In genomic region chr16:82638095-82638798, GRCh38 we compare ENCODE assay signal across 12 cellular contexts. TPM values are rescaled to one million over a fixed set of nuclear protein-coding genes. Genes with fewer than 3 reads are reported as not detected.
DNase-seq lines count a peak whose midpoint lies in the region; ATAC-seq, FAIRE-seq and TF ChIP-seq lines count a peak whose summit lies in the region.
"Had no signal": no experiment of that assay in that cellular context is flagged by ENCODE, and none has a peak within 500 bp of the region (broad histone marks: within the 10 kb centered on the region; RNA-seq: fewer than 3 reads in every experiment).

No MANE protein-coding gene starts in this region.

- H3K27me3 ChIP-seq in ascending aorta (no peaks in the 10 kb centered on the region), skeletal muscle satellite cell (ENCODE audit: control insufficient read depth, insufficient read depth, low read length) (no peaks in the 10 kb centered on the region)
- H3K27me3 ChIP-seq: thyroid gland had no signal

- no peak for TF ChIP-seq POLR2A in GM12892 (IDR thresholded peaks at IDR 0.05; ENCODE audit: low read depth, low read length)

- no peak for TF ChIP-seq CTCF in ascending aorta (IDR thresholded peaks at IDR 0.05)

- DNase-seq in HT1080 (ENCODE audit: low read depth): peak; percentile 99
- no peak for DNase-seq in ascending aorta (ENCODE audit: low spot score in 2 of 2)
- DNase-seq in glomerular visceral epithelial cell (ENCODE audit: extremely low spot score): peak; percentile 89
- no peak for DNase-seq in GM12892 (ENCODE audit: insufficient read length)
- DNase-seq: activated naive CD8-positive, alpha-beta T cell treated with anti-CD3 and anti-CD28 coated beads for 36 hours; DMS153; NCI-H510A; SHP77 treated with DMSO at 0.1 percent for 48 hours; thyroid gland had no signal

- no peak for FAIRE-seq in GM12892 (lab: Jason Lieb, UNC)

- H3K4me1 ChIP-seq in ascending aorta (peaks cover 7 to 20% of the 10 kb centered on the region in 2 donors), skeletal muscle satellite cell (ENCODE audit: control insufficient read depth, insufficient read depth, low read length) (peaks cover 66% of the 10 kb centered on the region)
- H3K4me1 ChIP-seq: thyroid gland had no signal

- ATAC-seq in HG03565 (IDR thresholded peaks at IDR 0.05; ENCODE audit: unreplicated experiment): no peak
- ATAC-seq in HG02884 (IDR thresholded peaks at IDR 0.05; ENCODE audit: unreplicated experiment): no peak

- H3K9me3 ChIP-seq in ascending aorta (no peaks in the 10 kb centered on the region), skeletal muscle satellite cell (replicated peaks; ENCODE audit: low read length) (no peaks in the 10 kb centered on the region)
- H3K9me3 ChIP-seq: thyroid gland had no signal

- H3K4me3 ChIP-seq in ascending aorta: no peak overlapping the region
- H3K4me3 ChIP-seq in skeletal muscle satellite cell (ENCODE audit: low read length): peak overlapping the region; percentile 20
- H3K4me3 ChIP-seq: thyroid gland had no signal

- peak overlapping the region; percentile 72 for H3K9ac ChIP-seq in skeletal muscle satellite cell (ENCODE audit: low read depth, low read length)

- H3K4me2 ChIP-seq in skeletal muscle satellite cell (ENCODE audit: low read length): peak overlapping the region; percentile 59

- H3K27ac ChIP-seq in ascending aorta: peak overlapping the region; percentile 10 to 39
- H3K27ac ChIP-seq: thyroid gland had no signal

- intact Hi-C loops in ascending aorta (cut with DNase I): no loop called here

- no peaks in the 10 kb centered on the region for H3K36me3 ChIP-seq in ascending aorta
- H3K36me3 ChIP-seq in skeletal muscle satellite cell (ENCODE audit: insufficient read depth, low read length): no peaks in the 10 kb centered on the region
- H3K36me3 ChIP-seq: thyroid gland had no signal

RNA-seq across cellular contexts. Expression of gene CDH13, which starts 11.5 kb away (rescaled TPM):
- 50.8 and 66.0 TPM in 2 replicates for total RNA-seq in HT1080 (2014; rRNA removed; shearing (Covaris generic))
- polyA plus RNA-seq in HT1080 (2015; cell fraction: cytosol; rRNA removed): 55.7 and 76.6 TPM in 2 replicates
- 117 and 148 TPM in 2 replicates for polyA plus RNA-seq in HT1080 (2015; cell fraction: nucleus; rRNA removed)
- 160 TPM for total RNA-seq in ascending aorta
- 26.2 and 26.6 TPM in 2 replicates for total RNA-seq in skeletal muscle satellite cell (2012; rRNA removed)
- polyA plus RNA-seq in GM12892 (2012; ENCODE audit: missing spikeins): 0.53 TPM
- total RNA-seq: activated naive CD8-positive, alpha-beta T cell treated with anti-CD3 and anti-CD28 coated beads for 36 hours had no signal

Comparison
In these comparisons a context has a peak if more than half of its experiments do, and no peak if none do; other contexts are left out.
1. DNase-seq: peak in HT1080 (single experiment) and glomerular visceral epithelial cell (single experiment); none in ascending aorta (0 of 2) and GM12892 (single experiment).